In genomic region chr16:66961065-66961744, GRCh38 we compare ENCODE assay signal across 1 cellular context.
TF ChIP-seq lines count a peak whose summit lies in the region.

Gene CES3, plus strand, starts transcription at chr16:66961266. Its CDS starts 42 bp downstream, at chr16:66961308.

TF ChIP-seq in HEK293, 187 proteins besides CTCF, POLR2A, EP300 and RAD21 (continued from another document):
- TF ChIP-seq, protein P1, sequence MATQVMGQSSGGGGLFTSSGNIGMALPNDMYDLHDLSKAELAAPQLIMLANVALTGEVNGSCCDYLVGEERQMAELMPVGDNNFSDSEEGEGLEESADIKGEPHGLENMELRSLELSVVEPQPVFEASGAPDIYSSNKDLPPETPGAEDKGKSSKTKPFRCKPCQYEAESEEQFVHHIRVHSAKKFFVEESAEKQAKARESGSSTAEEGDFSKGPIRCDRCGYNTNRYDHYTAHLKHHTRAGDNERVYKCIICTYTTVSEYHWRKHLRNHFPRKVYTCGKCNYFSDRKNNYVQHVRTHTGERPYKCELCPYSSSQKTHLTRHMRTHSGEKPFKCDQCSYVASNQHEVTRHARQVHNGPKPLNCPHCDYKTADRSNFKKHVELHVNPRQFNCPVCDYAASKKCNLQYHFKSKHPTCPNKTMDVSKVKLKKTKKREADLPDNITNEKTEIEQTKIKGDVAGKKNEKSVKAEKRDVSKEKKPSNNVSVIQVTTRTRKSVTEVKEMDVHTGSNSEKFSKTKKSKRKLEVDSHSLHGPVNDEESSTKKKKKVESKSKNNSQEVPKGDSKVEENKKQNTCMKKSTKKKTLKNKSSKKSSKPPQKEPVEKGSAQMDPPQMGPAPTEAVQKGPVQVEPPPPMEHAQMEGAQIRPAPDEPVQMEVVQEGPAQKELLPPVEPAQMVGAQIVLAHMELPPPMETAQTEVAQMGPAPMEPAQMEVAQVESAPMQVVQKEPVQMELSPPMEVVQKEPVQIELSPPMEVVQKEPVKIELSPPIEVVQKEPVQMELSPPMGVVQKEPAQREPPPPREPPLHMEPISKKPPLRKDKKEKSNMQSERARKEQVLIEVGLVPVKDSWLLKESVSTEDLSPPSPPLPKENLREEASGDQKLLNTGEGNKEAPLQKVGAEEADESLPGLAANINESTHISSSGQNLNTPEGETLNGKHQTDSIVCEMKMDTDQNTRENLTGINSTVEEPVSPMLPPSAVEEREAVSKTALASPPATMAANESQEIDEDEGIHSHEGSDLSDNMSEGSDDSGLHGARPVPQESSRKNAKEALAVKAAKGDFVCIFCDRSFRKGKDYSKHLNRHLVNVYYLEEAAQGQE (tag by site-specific recombination; IDR thresholded peaks at IDR 0.05), result peak; percentile 55; the same call in 1 of the 2 replicates
- peak; percentile 55; the same call in 1 of the 2 replicates for TF ChIP-seq ZNF335 (tag by site-specific recombination; conservative IDR thresholded peaks at IDR 0.05)
- no peak for TF ChIP-seq ZNF423 (tag by site-specific recombination; IDR thresholded peaks at IDR 0.05)
- TF ChIP-seq KLF1 (tag by site-specific recombination; IDR thresholded peaks at IDR 0.05), result peak; percentile 7; the same call in 1 of the 2 replicates
- TF ChIP-seq, protein P2, sequence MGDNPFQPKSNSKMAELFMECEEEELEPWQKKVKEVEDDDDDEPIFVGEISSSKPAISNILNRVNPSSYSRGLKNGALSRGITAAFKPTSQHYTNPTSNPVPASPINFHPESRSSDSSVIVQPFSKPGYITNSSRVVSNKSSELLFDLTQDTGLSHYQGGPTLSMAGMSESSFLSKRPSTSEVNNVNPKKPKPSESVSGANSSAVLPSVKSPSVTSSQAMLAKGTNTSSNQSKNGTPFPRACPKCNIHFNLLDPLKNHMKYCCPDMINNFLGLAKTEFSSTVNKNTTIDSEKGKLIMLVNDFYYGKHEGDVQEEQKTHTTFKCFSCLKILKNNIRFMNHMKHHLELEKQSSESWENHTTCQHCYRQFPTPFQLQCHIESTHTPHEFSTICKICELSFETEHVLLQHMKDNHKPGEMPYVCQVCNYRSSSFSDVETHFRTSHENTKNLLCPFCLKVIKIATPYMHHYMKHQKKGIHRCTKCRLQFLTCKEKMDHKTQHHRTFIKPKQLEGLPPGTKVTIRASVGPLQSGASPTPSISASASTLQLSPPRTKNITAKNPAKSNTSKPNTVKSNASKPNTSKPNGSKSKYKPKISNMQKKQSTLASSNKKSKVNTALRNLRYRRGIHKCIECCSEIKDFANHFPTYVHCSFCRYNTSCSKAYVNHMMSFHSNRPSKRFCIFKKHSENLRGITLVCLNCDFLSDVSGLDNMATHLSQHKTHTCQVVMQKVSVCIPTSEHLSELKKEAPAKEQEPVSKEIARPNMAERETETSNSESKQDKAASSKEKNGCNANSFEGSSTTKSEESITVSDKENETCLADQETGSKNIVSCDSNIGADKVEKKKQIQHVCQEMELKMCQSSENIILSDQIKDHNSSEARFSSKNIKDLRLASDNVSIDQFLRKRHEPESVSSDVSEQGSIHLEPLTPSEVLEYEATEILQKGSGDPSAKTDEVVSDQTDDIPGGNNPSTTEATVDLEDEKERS (tag by site-specific recombination; IDR thresholded peaks at IDR 0.05), result no peak
- TF ChIP-seq HOXA7 (CRISPR knock-in tag; IDR thresholded peaks at IDR 0.05; ENCODE audit: borderline replicate concordance), result no peak
- peak; percentile 25; the same call in 1 of the 2 replicates for TF ChIP-seq MZF1 (tag by site-specific recombination; IDR thresholded peaks at IDR 0.05; ENCODE audit: borderline replicate concordance)
- peak; percentile 34 for TF ChIP-seq PRDM10 (tag by site-specific recombination; IDR thresholded peaks at IDR 0.05)
- TF ChIP-seq SP7 (tag by site-specific recombination; IDR thresholded peaks at IDR 0.05), result peak; percentile 37
- no peak for TF ChIP-seq KLF7 (tag by site-specific recombination; IDR thresholded peaks at IDR 0.05; ENCODE audit: borderline replicate concordance)
- TF ChIP-seq ZNF2 (tag by site-specific recombination; IDR thresholded peaks at IDR 0.05), result peak; percentile 45; the same call in 1 of the 2 replicates
- peak; percentile 53; the same call in 1 of the 2 replicates for TF ChIP-seq ZXDB (tag by site-specific recombination; IDR thresholded peaks at IDR 0.05)
- TF ChIP-seq SP2 (tag by site-specific recombination; IDR thresholded peaks at IDR 0.05), result no peak
- TF ChIP-seq ZBTB17 (tag by site-specific recombination; IDR thresholded peaks at IDR 0.05), result peak; percentile 83
